ENCODE assay signal across 8 cellular contexts in genomic region chr15:79310985-79311900, GRCh38. TPM values are rescaled to one million over a fixed set of nuclear protein-coding genes. Genes with fewer than 3 reads are reported as not detected.
DNase-seq lines count a peak whose midpoint lies in the region; ATAC-seq and TF ChIP-seq lines count a peak whose summit lies in the region.

TMED3 (plus strand) TSS chr15:79311112; CDS start chr15:79311250, 138 bp downstream.

- POLR2A ChIA-PET in CD4-positive, alpha-beta T cell (lab: Charles Lee): interaction anchor here (0.5 to 1.2 kb wide), 3 partner anchors 10 to 542 kb away, joined by 3 to 4 read pairs (median 4); no protein-coding TSS in a partner anchor
- POLR2A ChIA-PET in activated CD4-positive, alpha-beta memory T cell treated with anti-CD3 and anti-CD28 coated beads, Interleukin-2, amount 10 ng/mL, durations not matched to agents 7 days and 5 days (lab: Charles Lee): interaction anchor here (0.6 to 1.8 kb wide), 5 partner anchors 10 to 1391 kb away, joined by 3 to 9 read pairs (median 4); no protein-coding TSS in a partner anchor

- CTCF ChIA-PET in CD4-positive, alpha-beta T cell (lab: Charles Lee): no interaction called here
- CTCF ChIA-PET in activated CD4-positive, alpha-beta memory T cell treated with anti-CD3 and anti-CD28 coated beads, Interleukin-2, amount 10 ng/mL, durations not matched to agents 7 days and 5 days (lab: Charles Lee): interaction anchor here (0.6 to 1.6 kb wide), 8 partner anchors 13 to 542 kb away, joined by 3 to 9 read pairs (median 4); no protein-coding TSS in a partner anchor

- H3K27ac ChIP-seq in CD4-positive, alpha-beta T cell (ENCODE audit: low read depth, low read length): no peak within 1 kb of the TSS

- peak; percentile 92 for ATAC-seq in CD4-positive, alpha-beta T cell (ENCODE audit: poor library complexity)
- peak; percentile 90 for ATAC-seq in GM19351 (IDR thresholded peaks at IDR 0.05; ENCODE audit: unreplicated experiment)
- ATAC-seq in HG03520 (IDR thresholded peaks at IDR 0.05; ENCODE audit: unreplicated experiment): peak; percentile 86

- H3K27ac Mint-ChIP-seq in CD4-positive, alpha-beta T cell: no peak within 1 kb of the TSS
- H3K27ac Mint-ChIP-seq in activated CD4-positive, alpha-beta memory T cell treated with anti-CD3 and anti-CD28 coated beads, Interleukin-2, amount 10 ng/mL, durations not matched to agents 7 days and 5 days: peak within 1 kb of the TSS; percentile 57

- H3K27me3 Mint-ChIP-seq in CD4-positive, alpha-beta T cell: peaks cover 9% of the 10 kb centered on the region
- peaks cover 20% of the 10 kb centered on the region for H3K27me3 Mint-ChIP-seq in activated CD4-positive, alpha-beta memory T cell treated with anti-CD3 and anti-CD28 coated beads, Interleukin-2, amount 10 ng/mL, durations not matched to agents 7 days and 5 days

- H3K4me1 Mint-ChIP-seq in CD4-positive, alpha-beta T cell (ENCODE audit: low read depth): peaks cover 43% of the 10 kb centered on the region
- H3K4me1 Mint-ChIP-seq in activated CD4-positive, alpha-beta memory T cell treated with anti-CD3 and anti-CD28 coated beads, Interleukin-2, amount 10 ng/mL, durations not matched to agents 7 days and 5 days: peaks cover 33% of the 10 kb centered on the region

- H3K36me3 Mint-ChIP-seq in CD4-positive, alpha-beta T cell (ENCODE audit: low read depth): peaks cover 49% of the 10 kb centered on the region
- peaks cover 30% of the 10 kb centered on the region for H3K36me3 Mint-ChIP-seq in activated CD4-positive, alpha-beta memory T cell treated with anti-CD3 and anti-CD28 coated beads, Interleukin-2, amount 10 ng/mL, durations not matched to agents 7 days and 5 days (ENCODE audit: low read depth)

- H3K9me3 Mint-ChIP-seq in CD4-positive, alpha-beta T cell: no peaks in the 10 kb centered on the region
- H3K9me3 Mint-ChIP-seq in activated CD4-positive, alpha-beta memory T cell treated with anti-CD3 and anti-CD28 coated beads, Interleukin-2, amount 10 ng/mL, durations not matched to agents 7 days and 5 days: no peaks in the 10 kb centered on the region

- intact Hi-C loops in CD4-positive, alpha-beta T cell (cut with DNase I, micrococcal nuclease): loop anchor here in 1 of 2 experiments (5.0 kb wide), 1 partner anchor 841 kb away; the partner anchor contains the start of gene FAH

- TF ChIP-seq CTCF in CD4-positive, alpha-beta T cell (IDR thresholded peaks at IDR 0.05): peak; percentile 24

- H3K9me3 ChIP-seq in CD4-positive, alpha-beta T cell (ENCODE audit: control insufficient read depth, low read length): no peaks in the 10 kb centered on the region

- H3K4me3 Mint-ChIP-seq in CD4-positive, alpha-beta T cell: peak within 1 kb of the TSS; percentile 97
- H3K4me3 Mint-ChIP-seq in activated CD4-positive, alpha-beta memory T cell treated with anti-CD3 and anti-CD28 coated beads, Interleukin-2, amount 10 ng/mL, durations not matched to agents 7 days and 5 days: peak within 1 kb of the TSS; percentile 85

- peak; percentile 52 to 78 (median 71) for DNase-seq in CD4-positive, alpha-beta T cell
- DNase-seq in NCI-H748 (lab: John Stamatoyannopoulos, UW; ENCODE audit: unreplicated experiment): peak; percentile 83
- DNase-seq in activated CD4-positive, alpha-beta memory T cell treated with anti-CD3 and anti-CD28 coated beads, Interleukin-2, amount 10 ng/mL, durations not matched to agents 7 days and 5 days: peak; percentile 87
- DNase-seq in effector CD4-positive, alpha-beta T cell: peak; percentile 45
- peak; percentile 83 to 87 for DNase-seq in lung microvascular endothelial cell (ENCODE audit: low read depth in 2 of 2)
- DNase-seq in stimulated activated CD4-positive, alpha-beta T cell treated with anti-CD3 and anti-CD28 coated beads, TNF-alpha, amount 100 ng/mL, for 4 hours (ENCODE audit: low read depth in 3 of 3): peak; percentile 60 to 67 (median 64)

- peaks cover 3% of the 10 kb centered on the region for H3K27me3 ChIP-seq in CD4-positive, alpha-beta T cell (ENCODE audit: control insufficient read depth, insufficient read depth, low read length)

RNA-seq across cellular contexts. Expression of gene TMED3, which starts in this region (rescaled TPM):
- 10 to 100 TPM; 12.2 to 12.7 TPM for total RNA-seq in CD4-positive, alpha-beta T cell
- total RNA-seq in activated CD4-positive, alpha-beta memory T cell treated with anti-CD3 and anti-CD28 coated beads, Interleukin-2, amount 10 ng/mL, durations not matched to agents 7 days and 5 days: 10 to 100 TPM; 34.8 to 35.9 TPM
- 146 and 205 TPM in 2 replicates for total RNA-seq in lung microvascular endothelial cell
